7 cellular contexts compared by ENCODE assay signal in the genomic region with DNA sequence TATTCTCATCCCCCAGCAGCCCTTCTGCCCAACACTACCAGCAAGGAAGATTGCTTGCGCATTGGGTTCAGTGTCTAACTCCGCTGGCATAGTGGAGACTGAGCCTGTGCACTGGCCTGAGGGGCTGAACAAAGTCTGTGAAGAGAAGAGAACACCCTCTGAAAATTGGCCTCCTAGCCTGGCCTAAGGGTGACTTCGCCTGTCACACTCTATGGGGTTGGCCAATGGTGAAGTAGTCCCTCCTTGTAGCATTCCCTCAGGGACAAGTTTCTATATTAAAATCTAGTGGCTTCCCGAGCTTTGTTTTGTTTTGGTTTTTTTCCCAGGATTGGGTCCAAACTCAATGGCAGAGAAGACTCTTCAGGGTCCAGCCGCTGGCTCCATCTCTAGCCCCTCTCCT.
"Had no signal": no experiment of that assay in that cellular context is flagged by ENCODE, and none has a peak within 500 bp of the region (broad histone marks: within the 10 kb centered on the region; RNA-seq: fewer than 3 reads in every experiment).

No MANE protein-coding gene starts in this region.

- DNase-seq: H9, HCEC 1CT had no signal

- ATAC-seq: GM23338, HepG2 had no signal

- H3K9me3 Mint-ChIP-seq: GM23338, H9, IgD-negative memory B cell had no signal

- FAIRE-seq: H1, H54, HepG2 had no signal

- H3K27me3 Mint-ChIP-seq: IgD-negative memory B cell had no signal

- H3K4me3 Mint-ChIP-seq: GM23338, H9, IgD-negative memory B cell had no signal

- H3K27ac Mint-ChIP-seq: GM23338, H9, IgD-negative memory B cell had no signal

- H3K4me3 ChIP-seq: GM23338 had no signal
